ENCODE assay signal across 1 cellular context in the genomic region with DNA sequence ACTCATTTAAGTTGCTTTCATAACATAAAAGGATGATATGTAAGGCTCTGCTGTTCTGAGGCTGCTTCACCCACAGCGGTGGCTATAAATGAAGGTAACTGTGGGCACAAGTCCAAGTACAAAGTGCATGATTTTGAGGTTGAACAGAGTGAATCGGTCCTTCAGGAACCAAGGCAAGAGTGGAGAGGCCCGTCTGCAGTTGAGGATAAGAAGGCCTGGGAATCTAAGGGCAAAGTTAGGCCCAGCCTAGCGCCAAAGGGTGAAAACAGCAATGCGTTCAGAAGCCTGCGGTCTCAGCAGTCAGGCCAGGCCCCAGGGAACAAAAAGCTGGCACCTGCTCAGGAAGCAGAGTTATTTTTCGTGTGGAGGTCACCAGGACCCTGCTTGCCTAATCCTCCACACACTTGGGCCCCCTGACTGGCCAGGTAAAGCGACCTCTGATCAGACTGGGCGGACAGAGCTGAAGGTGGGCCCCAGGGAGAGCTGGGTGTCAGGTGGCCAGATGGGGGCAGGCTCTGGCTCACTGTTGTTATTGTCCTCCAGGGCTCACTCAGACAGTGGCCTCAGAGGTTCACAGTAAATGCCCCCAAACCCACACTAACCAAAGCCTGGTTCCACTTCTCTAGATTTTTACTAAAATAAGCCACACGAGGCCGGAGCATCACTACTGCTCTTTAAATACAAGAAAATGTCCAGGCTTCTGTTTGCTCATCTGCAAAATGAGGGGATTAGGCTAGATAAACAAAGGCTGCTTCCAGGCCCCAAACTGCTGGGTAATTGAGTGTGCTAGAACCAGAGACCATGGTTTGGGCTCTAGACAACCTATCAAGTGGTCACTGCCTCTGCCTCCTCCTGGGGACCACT.
TF ChIP-seq lines count a peak whose summit lies in the region.

No MANE protein-coding gene starts in this region.

TF ChIP-seq in GM12878, 131 proteins besides CTCF, POLR2A, EP300 and RAD21 (continued from another document and continues in another):
- TF ChIP-seq, protein P1, sequence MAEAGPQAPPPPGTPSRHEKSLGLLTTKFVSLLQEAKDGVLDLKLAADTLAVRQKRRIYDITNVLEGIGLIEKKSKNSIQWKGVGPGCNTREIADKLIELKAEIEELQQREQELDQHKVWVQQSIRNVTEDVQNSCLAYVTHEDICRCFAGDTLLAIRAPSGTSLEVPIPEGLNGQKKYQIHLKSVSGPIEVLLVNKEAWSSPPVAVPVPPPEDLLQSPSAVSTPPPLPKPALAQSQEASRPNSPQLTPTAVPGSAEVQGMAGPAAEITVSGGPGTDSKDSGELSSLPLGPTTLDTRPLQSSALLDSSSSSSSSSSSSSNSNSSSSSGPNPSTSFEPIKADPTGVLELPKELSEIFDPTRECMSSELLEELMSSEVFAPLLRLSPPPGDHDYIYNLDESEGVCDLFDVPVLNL (IDR thresholded peaks at IDR 0.05; ENCODE audit: low read depth, low read length), result no peak
- peak; percentile 96 for TF ChIP-seq RUNX3 (IDR thresholded peaks at IDR 0.05; ENCODE audit: low read length)
- TF ChIP-seq MYC (IDR thresholded peaks at IDR 0.05; ENCODE audit: insufficient read depth, insufficient read length, insufficient replicate concordance, low read length, severe bottlenecking), result no peak
- TF ChIP-seq CREB1 (IDR thresholded peaks at IDR 0.05; ENCODE audit: low read depth), result no peak
- no peak for TF ChIP-seq CHD2 (IDR thresholded peaks at IDR 0.05; ENCODE audit: borderline replicate concordance, low read depth, low read length)
- peak; percentile 71 for TF ChIP-seq MEF2A (IDR thresholded peaks at IDR 0.05; ENCODE audit: insufficient read depth, low read depth, low read length)
- no peak for TF ChIP-seq SUPT20H (IDR thresholded peaks at IDR 0.05; ENCODE audit: borderline replicate concordance, control insufficient read depth, low read depth, low read length)
- no peak for TF ChIP-seq CBX3 (IDR thresholded peaks at IDR 0.05; ENCODE audit: borderline replicate concordance, low read depth)
- TF ChIP-seq, protein P2, sequence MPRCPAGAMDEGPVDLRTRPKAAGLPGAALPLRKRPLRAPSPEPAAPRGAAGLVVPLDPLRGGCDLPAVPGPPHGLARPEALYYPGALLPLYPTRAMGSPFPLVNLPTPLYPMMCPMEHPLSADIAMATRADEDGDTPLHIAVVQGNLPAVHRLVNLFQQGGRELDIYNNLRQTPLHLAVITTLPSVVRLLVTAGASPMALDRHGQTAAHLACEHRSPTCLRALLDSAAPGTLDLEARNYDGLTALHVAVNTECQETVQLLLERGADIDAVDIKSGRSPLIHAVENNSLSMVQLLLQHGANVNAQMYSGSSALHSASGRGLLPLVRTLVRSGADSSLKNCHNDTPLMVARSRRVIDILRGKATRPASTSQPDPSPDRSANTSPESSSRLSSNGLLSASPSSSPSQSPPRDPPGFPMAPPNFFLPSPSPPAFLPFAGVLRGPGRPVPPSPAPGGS (IDR thresholded peaks at IDR 0.05; ENCODE audit: borderline replicate concordance, insufficient read depth, low read depth, low read length, poor library complexity, severe bottlenecking), result no peak
- TF ChIP-seq WRNIP1 (IDR thresholded peaks at IDR 0.05; ENCODE audit: borderline replicate concordance, low read depth, low read length), result no peak
- TF ChIP-seq, protein P3, sequence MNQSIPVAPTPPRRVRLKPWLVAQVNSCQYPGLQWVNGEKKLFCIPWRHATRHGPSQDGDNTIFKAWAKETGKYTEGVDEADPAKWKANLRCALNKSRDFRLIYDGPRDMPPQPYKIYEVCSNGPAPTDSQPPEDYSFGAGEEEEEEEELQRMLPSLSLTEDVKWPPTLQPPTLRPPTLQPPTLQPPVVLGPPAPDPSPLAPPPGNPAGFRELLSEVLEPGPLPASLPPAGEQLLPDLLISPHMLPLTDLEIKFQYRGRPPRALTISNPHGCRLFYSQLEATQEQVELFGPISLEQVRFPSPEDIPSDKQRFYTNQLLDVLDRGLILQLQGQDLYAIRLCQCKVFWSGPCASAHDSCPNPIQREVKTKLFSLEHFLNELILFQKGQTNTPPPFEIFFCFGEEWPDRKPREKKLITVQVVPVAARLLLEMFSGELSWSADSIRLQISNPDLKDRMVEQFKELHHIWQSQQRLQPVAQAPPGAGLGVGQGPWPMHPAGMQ (IDR thresholded peaks at IDR 0.05; ENCODE audit: borderline replicate concordance), result no peak
- TF ChIP-seq SREBF2 (IDR thresholded peaks at IDR 0.05; ENCODE audit: low read length), result no peak
- TF ChIP-seq, protein P4, sequence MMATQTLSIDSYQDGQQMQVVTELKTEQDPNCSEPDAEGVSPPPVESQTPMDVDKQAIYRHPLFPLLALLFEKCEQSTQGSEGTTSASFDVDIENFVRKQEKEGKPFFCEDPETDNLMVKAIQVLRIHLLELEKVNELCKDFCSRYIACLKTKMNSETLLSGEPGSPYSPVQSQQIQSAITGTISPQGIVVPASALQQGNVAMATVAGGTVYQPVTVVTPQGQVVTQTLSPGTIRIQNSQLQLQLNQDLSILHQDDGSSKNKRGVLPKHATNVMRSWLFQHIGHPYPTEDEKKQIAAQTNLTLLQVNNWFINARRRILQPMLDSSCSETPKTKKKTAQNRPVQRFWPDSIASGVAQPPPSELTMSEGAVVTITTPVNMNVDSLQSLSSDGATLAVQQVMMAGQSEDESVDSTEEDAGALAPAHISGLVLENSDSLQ (IDR thresholded peaks at IDR 0.05), result no peak
- TF ChIP-seq PAX5 (IDR thresholded peaks at IDR 0.05; ENCODE audit: borderline replicate concordance, low read depth, low read length), result peak; percentile 22; the same call in 1 of the 2 replicates
- TF ChIP-seq CBFB (IDR thresholded peaks at IDR 0.05; ENCODE audit: low read depth), result peak; percentile 69; the same call in 1 of the 2 replicates
- TF ChIP-seq PML (IDR thresholded peaks at IDR 0.05; ENCODE audit: low read length), result no peak
- 0 out of 2 replicates have a peak, but pooled peaks have one; percentile 35 for TF ChIP-seq IRF4 (IDR thresholded peaks at IDR 0.05; ENCODE audit: low read depth, low read length)
- 0 out of 2 replicates have a peak, but pooled peaks have one; percentile 24 for TF ChIP-seq BCL11A (IDR thresholded peaks at IDR 0.05; ENCODE audit: low read depth, low read length)
- TF ChIP-seq NFYA (IDR thresholded peaks at IDR 0.05; ENCODE audit: borderline replicate concordance, low read depth, low read length), result no peak
- TF ChIP-seq ASH2L (IDR thresholded peaks at IDR 0.05; ENCODE audit: borderline replicate concordance, low read depth), result no peak
- no peak for TF ChIP-seq KLF5 (IDR thresholded peaks at IDR 0.05; ENCODE audit: partially characterized antibody)
- 0 out of 2 replicates have a peak, but pooled peaks have one; percentile 30 for TF ChIP-seq MTA2 (IDR thresholded peaks at IDR 0.05; ENCODE audit: low read depth)
- TF ChIP-seq BHLHE40 (IDR thresholded peaks at IDR 0.05; ENCODE audit: borderline replicate concordance in 1 of 2, low read depth in 2 of 2, low read length in 1 of 2), result peak in 1 of 2 experiments; percentile 12; a peak in 1 of 4 replicates
- no peak for TF ChIP-seq SRF (IDR thresholded peaks at IDR 0.05; ENCODE audit: low read depth in 2 of 2, low read length in 2 of 2)
- TF ChIP-seq STAT3 (IDR thresholded peaks at IDR 0.05; ENCODE audit: low read depth, low read length), result no peak
- TF ChIP-seq POLR2AphosphoS5 (IDR thresholded peaks at IDR 0.05; ENCODE audit: low read length), result no peak
- TF ChIP-seq RBBP5 (conservative IDR thresholded peaks at IDR 0.05), result no peak
- TF ChIP-seq SMAD1 (IDR thresholded peaks at IDR 0.05; ENCODE audit: low read depth, partially characterized antibody), result no peak
- no peak for TF ChIP-seq SMARCA5 (IDR thresholded peaks at IDR 0.05)
- TF ChIP-seq MXI1 (IDR thresholded peaks at IDR 0.05; ENCODE audit: low read depth, low read length), result no peak
- TF ChIP-seq ZNF24 (IDR thresholded peaks at IDR 0.05), result no peak
- TF ChIP-seq CEBPB (IDR thresholded peaks at IDR 0.05; ENCODE audit: borderline replicate concordance in 1 of 2, low read depth in 2 of 2, low read length in 2 of 2), result no peak
- TF ChIP-seq, protein P5, sequence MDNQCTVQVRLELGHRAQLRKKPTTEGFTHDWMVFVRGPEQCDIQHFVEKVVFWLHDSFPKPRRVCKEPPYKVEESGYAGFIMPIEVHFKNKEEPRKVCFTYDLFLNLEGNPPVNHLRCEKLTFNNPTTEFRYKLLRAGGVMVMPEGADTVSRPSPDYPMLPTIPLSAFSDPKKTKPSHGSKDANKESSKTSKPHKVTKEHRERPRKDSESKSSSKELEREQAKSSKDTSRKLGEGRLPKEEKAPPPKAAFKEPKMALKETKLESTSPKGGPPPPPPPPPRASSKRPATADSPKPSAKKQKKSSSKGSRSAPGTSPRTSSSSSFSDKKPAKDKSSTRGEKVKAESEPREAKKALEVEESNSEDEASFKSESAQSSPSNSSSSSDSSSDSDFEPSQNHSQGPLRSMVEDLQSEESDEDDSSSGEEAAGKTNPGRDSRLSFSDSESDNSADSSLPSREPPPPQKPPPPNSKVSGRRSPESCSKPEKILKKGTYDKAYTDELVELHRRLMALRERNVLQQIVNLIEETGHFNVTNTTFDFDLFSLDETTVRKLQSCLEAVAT (IDR thresholded peaks at IDR 0.05), result peak; percentile 57
- no peak for TF ChIP-seq PAX8 (IDR thresholded peaks at IDR 0.05)
- TF ChIP-seq NR2F1 (conservative IDR thresholded peaks at IDR 0.05), result peak; percentile 83
- TF ChIP-seq, protein P6, sequence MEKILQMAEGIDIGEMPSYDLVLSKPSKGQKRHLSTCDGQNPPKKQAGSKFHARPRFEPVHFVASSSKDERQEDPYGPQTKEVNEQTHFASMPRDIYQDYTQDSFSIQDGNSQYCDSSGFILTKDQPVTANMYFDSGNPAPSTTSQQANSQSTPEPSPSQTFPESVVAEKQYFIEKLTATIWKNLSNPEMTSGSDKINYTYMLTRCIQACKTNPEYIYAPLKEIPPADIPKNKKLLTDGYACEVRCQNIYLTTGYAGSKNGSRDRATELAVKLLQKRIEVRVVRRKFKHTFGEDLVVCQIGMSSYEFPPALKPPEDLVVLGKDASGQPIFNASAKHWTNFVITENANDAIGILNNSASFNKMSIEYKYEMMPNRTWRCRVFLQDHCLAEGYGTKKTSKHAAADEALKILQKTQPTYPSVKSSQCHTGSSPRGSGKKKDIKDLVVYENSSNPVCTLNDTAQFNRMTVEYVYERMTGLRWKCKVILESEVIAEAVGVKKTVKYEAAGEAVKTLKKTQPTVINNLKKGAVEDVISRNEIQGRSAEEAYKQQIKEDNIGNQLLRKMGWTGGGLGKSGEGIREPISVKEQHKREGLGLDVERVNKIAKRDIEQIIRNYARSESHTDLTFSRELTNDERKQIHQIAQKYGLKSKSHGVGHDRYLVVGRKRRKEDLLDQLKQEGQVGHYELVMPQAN (conservative IDR thresholded peaks at IDR 0.05), result no peak
- TF ChIP-seq LARP7 (IDR thresholded peaks at IDR 0.05), result no peak
- no peak for TF ChIP-seq CBX5 (IDR thresholded peaks at IDR 0.05; ENCODE audit: low read depth)
- peak; percentile 88 for TF ChIP-seq SPI1 (IDR thresholded peaks at IDR 0.05; ENCODE audit: borderline replicate concordance, insufficient read depth, low read depth, low read length)
- TF ChIP-seq IKZF1 (conservative IDR thresholded peaks at IDR 0.05), result peak; percentile 26; the same call in 1 of the 2 replicates
- peak; percentile 20; the same call in 1 of the 2 replicates for TF ChIP-seq SMC3 (IDR thresholded peaks at IDR 0.05; ENCODE audit: borderline replicate concordance, low read length)
- peak; percentile 35 for TF ChIP-seq MEF2B (IDR thresholded peaks at IDR 0.05; ENCODE audit: partially characterized antibody, poor library complexity, severe bottlenecking)
- TF ChIP-seq JUNB (IDR thresholded peaks at IDR 0.05), result no peak
- TF ChIP-seq RELA (IDR thresholded peaks at IDR 0.05; ENCODE audit: borderline replicate concordance, partially characterized antibody), result no peak
- TF ChIP-seq, protein P7, sequence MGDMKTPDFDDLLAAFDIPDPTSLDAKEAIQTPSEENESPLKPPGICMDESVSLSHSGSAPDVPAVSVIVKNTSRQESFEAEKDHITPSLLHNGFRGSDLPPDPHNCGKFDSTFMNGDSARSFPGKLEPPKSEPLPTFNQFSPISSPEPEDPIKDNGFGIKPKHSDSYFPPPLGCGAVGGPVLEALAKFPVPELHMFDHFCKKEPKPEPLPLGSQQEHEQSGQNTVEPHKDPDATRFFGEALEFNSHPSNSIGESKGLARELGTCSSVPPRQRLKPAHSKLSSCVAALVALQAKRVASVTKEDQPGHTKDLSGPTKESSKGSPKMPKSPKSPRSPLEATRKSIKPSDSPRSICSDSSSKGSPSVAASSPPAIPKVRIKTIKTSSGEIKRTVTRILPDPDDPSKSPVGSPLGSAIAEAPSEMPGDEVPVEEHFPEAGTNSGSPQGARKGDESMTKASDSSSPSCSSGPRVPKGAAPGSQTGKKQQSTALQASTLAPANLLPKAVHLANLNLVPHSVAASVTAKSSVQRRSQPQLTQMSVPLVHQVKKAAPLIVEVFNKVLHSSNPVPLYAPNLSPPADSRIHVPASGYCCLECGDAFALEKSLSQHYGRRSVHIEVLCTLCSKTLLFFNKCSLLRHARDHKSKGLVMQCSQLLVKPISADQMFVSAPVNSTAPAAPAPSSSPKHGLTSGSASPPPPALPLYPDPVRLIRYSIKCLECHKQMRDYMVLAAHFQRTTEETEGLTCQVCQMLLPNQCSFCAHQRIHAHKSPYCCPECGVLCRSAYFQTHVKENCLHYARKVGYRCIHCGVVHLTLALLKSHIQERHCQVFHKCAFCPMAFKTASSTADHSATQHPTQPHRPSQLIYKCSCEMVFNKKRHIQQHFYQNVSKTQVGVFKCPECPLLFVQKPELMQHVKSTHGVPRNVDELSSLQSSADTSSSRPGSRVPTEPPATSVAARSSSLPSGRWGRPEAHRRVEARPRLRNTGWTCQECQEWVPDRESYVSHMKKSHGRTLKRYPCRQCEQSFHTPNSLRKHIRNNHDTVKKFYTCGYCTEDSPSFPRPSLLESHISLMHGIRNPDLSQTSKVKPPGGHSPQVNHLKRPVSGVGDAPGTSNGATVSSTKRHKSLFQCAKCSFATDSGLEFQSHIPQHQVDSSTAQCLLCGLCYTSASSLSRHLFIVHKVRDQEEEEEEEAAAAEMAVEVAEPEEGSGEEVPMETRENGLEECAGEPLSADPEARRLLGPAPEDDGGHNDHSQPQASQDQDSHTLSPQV (IDR thresholded peaks at IDR 0.05), result no peak
- TF ChIP-seq, protein P8, sequence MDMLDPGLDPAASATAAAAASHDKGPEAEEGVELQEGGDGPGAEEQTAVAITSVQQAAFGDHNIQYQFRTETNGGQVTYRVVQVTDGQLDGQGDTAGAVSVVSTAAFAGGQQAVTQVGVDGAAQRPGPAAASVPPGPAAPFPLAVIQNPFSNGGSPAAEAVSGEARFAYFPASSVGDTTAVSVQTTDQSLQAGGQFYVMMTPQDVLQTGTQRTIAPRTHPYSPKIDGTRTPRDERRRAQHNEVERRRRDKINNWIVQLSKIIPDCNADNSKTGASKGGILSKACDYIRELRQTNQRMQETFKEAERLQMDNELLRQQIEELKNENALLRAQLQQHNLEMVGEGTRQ (IDR thresholded peaks at IDR 0.05; ENCODE audit: borderline replicate concordance, low read depth, low read length), result no peak
- TF ChIP-seq, protein P9, sequence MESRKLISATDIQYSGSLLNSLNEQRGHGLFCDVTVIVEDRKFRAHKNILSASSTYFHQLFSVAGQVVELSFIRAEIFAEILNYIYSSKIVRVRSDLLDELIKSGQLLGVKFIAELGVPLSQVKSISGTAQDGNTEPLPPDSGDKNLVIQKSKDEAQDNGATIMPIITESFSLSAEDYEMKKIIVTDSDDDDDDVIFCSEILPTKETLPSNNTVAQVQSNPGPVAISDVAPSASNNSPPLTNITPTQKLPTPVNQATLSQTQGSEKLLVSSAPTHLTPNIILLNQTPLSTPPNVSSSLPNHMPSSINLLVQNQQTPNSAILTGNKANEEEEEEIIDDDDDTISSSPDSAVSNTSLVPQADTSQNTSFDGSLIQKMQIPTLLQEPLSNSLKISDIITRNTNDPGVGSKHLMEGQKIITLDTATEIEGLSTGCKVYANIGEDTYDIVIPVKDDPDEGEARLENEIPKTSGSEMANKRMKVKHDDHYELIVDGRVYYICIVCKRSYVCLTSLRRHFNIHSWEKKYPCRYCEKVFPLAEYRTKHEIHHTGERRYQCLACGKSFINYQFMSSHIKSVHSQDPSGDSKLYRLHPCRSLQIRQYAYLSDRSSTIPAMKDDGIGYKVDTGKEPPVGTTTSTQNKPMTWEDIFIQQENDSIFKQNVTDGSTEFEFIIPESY (IDR thresholded peaks at IDR 0.05), result no peak
